Comparison of ENCODE assay signal across 17 cellular contexts in genomic region chr16:56478228-56479049, GRCh38. TPM values are rescaled to one million over a fixed set of nuclear protein-coding genes. Genes with fewer than 3 reads are reported as not detected.
DNase-seq lines count a peak whose midpoint lies in the region; ATAC-seq and TF ChIP-seq lines count a peak whose summit lies in the region.
"Had no signal": no experiment of that assay in that cellular context is flagged by ENCODE, and none has a peak within 500 bp of the region (broad histone marks: within the 10 kb centered on the region; RNA-seq: fewer than 3 reads in every experiment).

No MANE protein-coding gene starts in this region.

- H3K4me3 ChIP-seq in NB4 (ENCODE audit: low read depth, low read length) (no peak overlapping the region), smooth muscle cell (no peak overlapping the region), tibial nerve (no peak overlapping the region)
- H3K4me3 ChIP-seq: dorsolateral prefrontal cortex, gastroesophageal sphincter, HAP-1, pancreas, tibial artery had no signal

- H3K27ac Mint-ChIP-seq in activated T-cell treated with anti-CD3 and anti-CD28 coated beads, Interleukin-2, amount 50 U/mL, for 24 hours: peak overlapping the region; percentile 68
- H3K27ac Mint-ChIP-seq in nephron progenitor cell: no peak overlapping the region

- H3K27me3 Mint-ChIP-seq in activated T-cell treated with anti-CD3 and anti-CD28 coated beads, Interleukin-2, amount 50 U/mL, for 24 hours: no peaks in the 10 kb centered on the region
- H3K27me3 Mint-ChIP-seq in activated T-cell treated with anti-CD3 and anti-CD28 coated beads, Interleukin-2, amount 50 U/mL, for 4 hours (ENCODE audit: low read depth): no peaks in the 10 kb centered on the region
- no peaks in the 10 kb centered on the region for H3K27me3 Mint-ChIP-seq in nephron progenitor cell (ENCODE audit: low read depth, poor library complexity)

- DNase-seq in activated T-cell treated with anti-CD3 and anti-CD28 coated beads, Interleukin-2, amount 50 U/mL, for 24 hours: no peak
- no peak for DNase-seq in activated T-cell treated with anti-CD3 and anti-CD28 coated beads, Interleukin-2, amount 50 U/mL, for 4 hours
- DNase-seq in NB4 (ENCODE audit: low read depth) (peak; percentile 78), caudate nucleus (lab: John Stamatoyannopoulos, UW) (no peak), smooth muscle cell (lab: John Stamatoyannopoulos, UW; ENCODE audit: unreplicated experiment) (no peak), tibial nerve (ENCODE audit: low spot score in 2 of 2) (no peak), nephron progenitor cell (no peak)
- DNase-seq: activated T-cell treated with anti-CD3 and anti-CD28 coated beads, Interleukin-2, amount 50 U/mL, for 1 hour; aorta; dorsolateral prefrontal cortex; mammary epithelial cell; NCI-H2081 treated with DMSO at 0.1 percent for 48 hours; pancreas; tibial artery had no signal

- H3K9me3 ChIP-seq in smooth muscle cell (replicated peaks; ENCODE audit: low read depth) (no peaks in the 10 kb centered on the region), tibial nerve (no peaks in the 10 kb centered on the region)
- H3K9me3 ChIP-seq: gastroesophageal sphincter, HAP-1, pancreas, tibial artery had no signal

- peaks cover 23% of the 10 kb centered on the region for H3K36me3 ChIP-seq in smooth muscle cell (ENCODE audit: low read depth)
- peaks cover 0 to 91% (median 0%) of the 10 kb centered on the region in 3 donors for H3K36me3 ChIP-seq in tibial nerve

- H3K4me3 Mint-ChIP-seq in activated T-cell treated with anti-CD3 and anti-CD28 coated beads, Interleukin-2, amount 50 U/mL, for 24 hours: no peak overlapping the region
- H3K4me3 Mint-ChIP-seq in activated T-cell treated with anti-CD3 and anti-CD28 coated beads, Interleukin-2, amount 50 U/mL, for 4 hours: no peak overlapping the region
- no peak overlapping the region for H3K4me3 Mint-ChIP-seq in nephron progenitor cell

- no peaks in the 10 kb centered on the region for H3K79me2 ChIP-seq in smooth muscle cell (ENCODE audit: low read depth)

- H3K4me2 ChIP-seq in smooth muscle cell: no peak overlapping the region

- H3K36me3 Mint-ChIP-seq in activated T-cell treated with anti-CD3 and anti-CD28 coated beads, Interleukin-2, amount 50 U/mL, for 24 hours (ENCODE audit: low read depth): peaks cover 89% of the 10 kb centered on the region
- peaks cover 38% of the 10 kb centered on the region for H3K36me3 Mint-ChIP-seq in activated T-cell treated with anti-CD3 and anti-CD28 coated beads, Interleukin-2, amount 50 U/mL, for 4 hours (ENCODE audit: insufficient read depth)
- H3K36me3 Mint-ChIP-seq in nephron progenitor cell (ENCODE audit: low read depth): peaks cover 43% of the 10 kb centered on the region

- peaks cover 19% of the 10 kb centered on the region for H4K20me1 ChIP-seq in smooth muscle cell (ENCODE audit: low read depth)

- TF ChIP-seq EP300 in tibial nerve (IDR thresholded peaks at IDR 0.05): no peak

- peaks cover 19% of the 10 kb centered on the region for H3K4me1 Mint-ChIP-seq in activated T-cell treated with anti-CD3 and anti-CD28 coated beads, Interleukin-2, amount 50 U/mL, for 24 hours (ENCODE audit: low read depth)
- H3K4me1 Mint-ChIP-seq in activated T-cell treated with anti-CD3 and anti-CD28 coated beads, Interleukin-2, amount 50 U/mL, for 4 hours (ENCODE audit: low read depth): peaks cover 9% of the 10 kb centered on the region
- H3K4me1 Mint-ChIP-seq in nephron progenitor cell: peaks cover 36% of the 10 kb centered on the region

- peaks cover 5% of the 10 kb centered on the region for H3K4me1 ChIP-seq in smooth muscle cell (ENCODE audit: low read depth)
- peaks cover 0 to 11% (median 5%) of the 10 kb centered on the region in 4 donors for H3K4me1 ChIP-seq in tibial nerve
- H3K4me1 ChIP-seq: gastroesophageal sphincter, pancreas, tibial artery had no signal

- H2AFZ ChIP-seq in smooth muscle cell (ENCODE audit: low read depth): no peak overlapping the region

- peak overlapping the region; percentile 65 for H3K27ac ChIP-seq in caudate nucleus (ENCODE audit: low read depth, low read length)
- H3K27ac ChIP-seq in smooth muscle cell (ENCODE audit: low read depth): peak overlapping the region; percentile 83
- H3K27ac ChIP-seq in tibial nerve: peak overlapping the region in 2 of 4 donors; percentile 12 to 36
- H3K27ac ChIP-seq: gastroesophageal sphincter, pancreas, tibial artery had no signal

- H3K27me3 ChIP-seq in smooth muscle cell (ENCODE audit: low read depth) (no peaks in the 10 kb centered on the region), tibial nerve (no peaks in the 10 kb centered on the region)
- H3K27me3 ChIP-seq: dorsolateral prefrontal cortex, gastroesophageal sphincter, pancreas, tibial artery had no signal

- H3K9me3 Mint-ChIP-seq in activated T-cell treated with anti-CD3 and anti-CD28 coated beads, Interleukin-2, amount 50 U/mL, for 24 hours: no peaks in the 10 kb centered on the region
- no peaks in the 10 kb centered on the region for H3K9me3 Mint-ChIP-seq in activated T-cell treated with anti-CD3 and anti-CD28 coated beads, Interleukin-2, amount 50 U/mL, for 4 hours
- H3K9me3 Mint-ChIP-seq in nephron progenitor cell: no peaks in the 10 kb centered on the region

- TF ChIP-seq POLR2A in NB4 (IDR thresholded peaks at IDR 0.05; ENCODE audit: extremely low read depth, insufficient read length) (no peak), tibial nerve (IDR thresholded peaks at IDR 0.05) (no peak)

- peaks cover 35% of the 10 kb centered on the region for H3F3A ChIP-seq in smooth muscle cell (ENCODE audit: low read depth)

- 66% methylated on average over 2 of the region's 2 CpGs for WGBS in smooth muscle cell (ENCODE audit: low lambda C conversion rate)
- 78 to 89% methylated on average over 2 of the region's 2 CpGs for WGBS in tibial nerve, 2 donors

- no peak for ATAC-seq in activated T-cell treated with anti-CD3 and anti-CD28 coated beads, Interleukin-2, amount 50 U/mL, for 4 hours
- no peak for ATAC-seq in GM19463 (IDR thresholded peaks at IDR 0.05; ENCODE audit: unreplicated experiment)
- ATAC-seq: gastroesophageal sphincter, pancreas had no signal

- TF ChIP-seq CTCF in NB4 (IDR thresholded peaks at IDR 0.05; ENCODE audit: low read depth, low read length) (no peak), smooth muscle cell (IDR thresholded peaks at IDR 0.05; ENCODE audit: borderline replicate concordance, insufficient read depth, poor library complexity, severe bottlenecking) (no peak), tibial nerve (IDR thresholded peaks at IDR 0.05) (no peak), nephron progenitor cell (IDR thresholded peaks at IDR 0.05) (no peak)

- H3K9ac ChIP-seq in smooth muscle cell (ENCODE audit: low read depth): no peak overlapping the region

RNA-seq across cellular contexts. Expression of gene OGFOD1, which starts 27.1 kb away (rescaled TPM):
- 100 to 1,000 TPM in 2 of 3 donors, 10 to 100 TPM in 1; 99.3 to 108 (median 101) TPM for total RNA-seq in activated T-cell treated with anti-CD3 and anti-CD28 coated beads, Interleukin-2, amount 50 U/mL, for 4 hours
- total RNA-seq in smooth muscle cell (56.7 and 107 TPM in 2 replicates), tibial nerve (10 to 100 TPM; 28.8 to 39.6 (median 35.6) TPM)
- polyA plus RNA-seq in smooth muscle cell: 55.8 and 68.7 TPM in 2 replicates

RNA-seq across cellular contexts. Expression of gene NUDT21, which starts 27.3 kb away (rescaled TPM):
- total RNA-seq in activated T-cell treated with anti-CD3 and anti-CD28 coated beads, Interleukin-2, amount 50 U/mL, for 4 hours: 100 to 1,000 TPM; 234 to 247 (median 245) TPM
- total RNA-seq in smooth muscle cell (101 and 119 TPM in 2 replicates), tibial nerve (10 to 100 TPM; 41.5 to 57.3 (median 47.2) TPM)
- 44.4 and 55.5 TPM in 2 replicates for polyA plus RNA-seq in smooth muscle cell

RNA-seq across cellular contexts. Expression of gene BBS2, which starts 41.4 kb away (rescaled TPM):
- 1 to 10 TPM; 6.2 to 8.2 (median 8.0) TPM for total RNA-seq in activated T-cell treated with anti-CD3 and anti-CD28 coated beads, Interleukin-2, amount 50 U/mL, for 4 hours
- total RNA-seq in smooth muscle cell (33.2 and 43.4 TPM in 2 replicates), tibial nerve (100 to 1,000 TPM in 3 of 4 donors, 10 to 100 TPM in 1; 79.8 to 144 (median 120) TPM)
- polyA plus RNA-seq in smooth muscle cell: 20.4 and 32.7 TPM in 2 replicates

RNA-seq across cellular contexts. Expression of gene AMFR, which starts 53.1 kb away (rescaled TPM):
- total RNA-seq in activated T-cell treated with anti-CD3 and anti-CD28 coated beads, Interleukin-2, amount 50 U/mL, for 4 hours: 10 to 100 TPM; 36.3 to 44.6 (median 41.1) TPM
- total RNA-seq in smooth muscle cell: 60.6 and 76.6 TPM in 2 replicates
- 45.2 and 49.1 TPM in 2 replicates for polyA plus RNA-seq in smooth muscle cell
- total RNA-seq in tibial nerve: 100 to 1,000 TPM; 263 to 334 (median 292) TPM
